In genomic region chr17:49132317-49132698, GRCh38 we compare ENCODE assay signal across 10 cellular contexts. TPM values are rescaled to one million over a fixed set of nuclear protein-coding genes. Genes with fewer than 3 reads are reported as not detected.
A peak's percentile ranks its signal among the peaks of the same experiment; 100 is the strongest.
DNase-seq lines count a peak whose midpoint lies in the region; ATAC-seq, FAIRE-seq and TF ChIP-seq lines count a peak whose summit lies in the region.
"Had no signal": no experiment of that assay in that cellular context is flagged by ENCODE, and none has a peak within 500 bp of the region (broad histone marks: within the 10 kb centered on the region; RNA-seq: fewer than 3 reads in every experiment).

No MANE protein-coding gene starts in this region.

- no peak for TF ChIP-seq EP300 in H1 (IDR thresholded peaks at IDR 0.05; ENCODE audit: borderline replicate concordance in 1 of 2, low read depth in 2 of 2, low read length in 2 of 2)

- peak overlapping the region; percentile 82 to 93 for H3K4me2 ChIP-seq in H1 (ENCODE audit: insufficient read depth in 1 of 2, low read depth in 2 of 2, low read length in 2 of 2)

- H2BK5ac ChIP-seq in H1 (ENCODE audit: low read depth, low read length), result no peak overlapping the region

- no peak for TF ChIP-seq POLR2A in H1 (IDR thresholded peaks at IDR 0.05; ENCODE audit: control extremely low read depth in 1 of 2, low read depth in 2 of 2, low read length in 2 of 2)

- H2BK120ac ChIP-seq in H1 (replicated peaks; ENCODE audit: low read depth, low read length), result no peak overlapping the region

- peaks cover 15% of the 10 kb centered on the region for H3K36me3 Mint-ChIP-seq in nephron progenitor cell (ENCODE audit: low read depth)

- no peak for TF ChIP-seq CTCF in AG09309 (IDR thresholded peaks at IDR 0.05; ENCODE audit: control insufficient read depth, insufficient read depth, low read depth, low read length, missing control alignments)
- TF ChIP-seq CTCF in H1 (IDR thresholded peaks at IDR 0.05; ENCODE audit: control extremely low read depth in 1 of 3, insufficient read depth in 1 of 3, low read depth in 1 of 3, low read length in 3 of 3), result no peak
- no peak for TF ChIP-seq CTCF in nephron progenitor cell (IDR thresholded peaks at IDR 0.05)

- no peaks in the 10 kb centered on the region for H4K20me1 ChIP-seq in H1 (replicated peaks in 1 of 2; ENCODE audit: control insufficient read depth in 1 of 2, insufficient read depth in 2 of 2, low read length in 2 of 2)

- FAIRE-seq in H1 (lab: Jason Lieb, UNC), result no peak

- H3K79me1 ChIP-seq in H1 (ENCODE audit: low read depth, low read length), result no peaks in the 10 kb centered on the region

- H3K9ac ChIP-seq in H1 (replicated peaks in 1 of 4; ENCODE audit: extremely low read depth in 1 of 4, low read depth in 3 of 4, low read length in 3 of 4), result no peak overlapping the region

- no peak overlapping the region; the same call in 1 of the 2 replicates for H2AFZ ChIP-seq in H1 (ENCODE audit: low read length)

- peak overlapping the region; percentile 47 for H3K4me3 ChIP-seq in AG09309 (ENCODE audit: control insufficient read depth, low read depth, low read length)
- peak overlapping the region; percentile 36 to 66 (median 58) for H3K4me3 ChIP-seq in H1 (ENCODE audit: extremely low read depth in 1 of 4, insufficient read depth in 2 of 4, low read depth in 3 of 4, low read length in 4 of 4)

- H3K4me1 Mint-ChIP-seq in nephron progenitor cell, result peaks cover 7% of the 10 kb centered on the region

- H3K27me3 ChIP-seq in H1 (replicated peaks in 1 of 4; ENCODE audit: control insufficient read depth in 3 of 4, extremely low read depth in 1 of 4, insufficient read depth in 3 of 4, low read length in 3 of 4), result peaks cover 16 to 33% (median 29%) of the 10 kb centered on the region in 4 experiments

- no peak for DNase-seq in AG09309 (ENCODE audit: low read depth)
- peak; percentile 56 for DNase-seq in HuH-7.5 (ENCODE audit: low spot score)
- DNase-seq in H1 (ENCODE audit: low read depth in 1 of 2, low spot score in 2 of 2), result no peak
- DNase-seq in nephron progenitor cell, result no peak
- DNase-seq in NCI-H345 treated with DMSO at 0.1 percent for 48 hours (lab: John Stamatoyannopoulos, UW; ENCODE audit: unreplicated experiment), result no peak
- no peak for DNase-seq in HK-2 (ENCODE audit: unreplicated experiment)
- DNase-seq in RKO (ENCODE audit: low spot score), result no peak
- DNase-seq: NCI-H2171 had no signal

- H2AK5ac ChIP-seq in H1 (ENCODE audit: low read depth, low read length), result no peak overlapping the region

- peaks cover 9 to 20% of the 10 kb centered on the region in 2 experiments; a peak in 3 of 4 replicates for H3K9me3 ChIP-seq in H1 (ENCODE audit: insufficient read depth in 2 of 2, low read depth in 1 of 2, low read length in 1 of 2)

- H2BK15ac ChIP-seq in H1 (ENCODE audit: low read length), result no peak overlapping the region

- POLR2A ChIA-PET in H1 (lab: Charles Lee; ENCODE audit: partially characterized antibody), result interaction anchor here (0.6 kb wide), 1 partner anchor 27 kb away, joined by 3 read pairs; no protein-coding TSS in a partner anchor

- H3K27ac ChIP-seq in H1 (ENCODE audit: low read depth, low read length), result no peak overlapping the region
- H3K27ac ChIP-seq: VCaP had no signal

- no peak overlapping the region for H4K5ac ChIP-seq in H1 (ENCODE audit: insufficient read length, low read depth, low read length)

- H3K27ac Mint-ChIP-seq in nephron progenitor cell, result no peak overlapping the region

- H3K79me2 ChIP-seq in H1 (ENCODE audit: control insufficient read depth in 1 of 2, insufficient read depth in 2 of 2, low read length in 2 of 2), result no peaks in the 10 kb centered on the region

- ATAC-seq in HG03442 (IDR thresholded peaks at IDR 0.05; ENCODE audit: unreplicated experiment), result no peak

- H4K8ac ChIP-seq in H1 (ENCODE audit: extremely low read depth, insufficient read depth, low read length), result peak overlapping the region; percentile 79

- H3K18ac ChIP-seq in H1 (ENCODE audit: extremely low read depth, low read length), result no peak overlapping the region

- no peak overlapping the region for H4K91ac ChIP-seq in H1 (replicated peaks; ENCODE audit: insufficient read length, low read length)

- H3K23me2 ChIP-seq in H1 (ENCODE audit: low read depth, low read length), result peaks cover 10% of the 10 kb centered on the region; the same call in 1 of the 2 replicates

- CTCF ChIA-PET in H1 (lab: Charles Lee; ENCODE audit: partially characterized antibody), result interaction anchor here (1.0 kb wide), 1 partner anchor 15 kb away, joined by 4 read pairs; no protein-coding TSS in a partner anchor

- H3K36me3 ChIP-seq in H1 (ENCODE audit: control insufficient read depth in 2 of 4, insufficient read depth in 4 of 4, low read length in 3 of 4), result no peaks in the 10 kb centered on the region

- WGBS in H1 (ENCODE audit: extremely low coverage in 1 of 2, insufficient coverage in 1 of 2, insufficient read length in 1 of 2, insufficient replicate concordance in 2 of 2, low coverage in 1 of 2, low lambda C conversion rate in 2 of 2, missing lambda C conversion rate in 1 of 2), 2 experiments, result 9% methylated on average over 17 of the region's 22 CpGs; no CpG with 5 or more reads in 1 of the 2 experiments

- no peak overlapping the region for H3K14ac ChIP-seq in H1 (ENCODE audit: insufficient read length)

- no peak overlapping the region for H3K56ac ChIP-seq in H1 (replicated peaks; ENCODE audit: insufficient read length, low read depth, low read length)

- H3K4me3 Mint-ChIP-seq in nephron progenitor cell, result peak overlapping the region; percentile 79

- peaks cover 62% of the 10 kb centered on the region for H3K9me3 Mint-ChIP-seq in nephron progenitor cell

- peaks cover 85% of the 10 kb centered on the region for H3K27me3 Mint-ChIP-seq in nephron progenitor cell (ENCODE audit: low read depth, poor library complexity)

- no peak for TF ChIP-seq RAD21 in H1 (IDR thresholded peaks at IDR 0.05 in 1 of 2, conservative IDR thresholded peaks at IDR 0.05 in 1 of 2; ENCODE audit: low read depth in 2 of 2, low read length in 2 of 2)

- no peak overlapping the region for H3K4ac ChIP-seq in H1 (replicated peaks; ENCODE audit: insufficient read length, low read depth, low read length)

- no peak overlapping the region for H2BK20ac ChIP-seq in H1 (ENCODE audit: low read length)

- H3K23ac ChIP-seq in H1 (ENCODE audit: insufficient read length), result no peak overlapping the region

- H2BK12ac ChIP-seq in H1 (ENCODE audit: low read depth, low read length), result no peak overlapping the region

- H3K4me1 ChIP-seq in H1 (replicated peaks in 1 of 4; ENCODE audit: control insufficient read depth in 3 of 4, insufficient read depth in 4 of 4, low read length in 3 of 4), result peaks cover 0 to 2% (median 0%) of the 10 kb centered on the region in 4 experiments; a peak in 3 of 7 replicates

TF ChIP-seq in H1, 55 proteins besides CTCF, POLR2A, EP300 and RAD21:
- TF ChIP-seq NRF1 (IDR thresholded peaks at IDR 0.05; ENCODE audit: low read depth, low read length), result no peak
- TF ChIP-seq GABPA (IDR thresholded peaks at IDR 0.05; ENCODE audit: borderline replicate concordance, insufficient read depth, low read length), result no peak
- no peak for TF ChIP-seq SIX5 (IDR thresholded peaks at IDR 0.05; ENCODE audit: low read depth, low read length)
- TF ChIP-seq SP1 (IDR thresholded peaks at IDR 0.05; ENCODE audit: low read depth, low read length), result no peak
- TF ChIP-seq CREB1 (IDR thresholded peaks at IDR 0.05), result no peak
- no peak for TF ChIP-seq SP2 (IDR thresholded peaks at IDR 0.05; ENCODE audit: low read length)
- no peak for TF ChIP-seq MAX (IDR thresholded peaks at IDR 0.05)
TF ChIP-seq in H1: peak in this region for 0.

RNA-seq across cellular contexts. Expression of gene B4GALNT2, which starts 0.3 kb away (rescaled TPM):
- total RNA-seq in H1 (2021; fragmentation: NEBNext Ultra II Directional; extraction: Animal tissue kit (Norgen Biotek cat#: 25700)), result 0.04 TPM in 1 of 2 replicates, not detected in the other
- polyA plus RNA-seq in H1 (2011; rRNA removed), result not detected in 2 replicates
- not detected for polyA plus RNA-seq in H1 (2011; cell fraction: cytosol; rRNA removed)
- 0.01 TPM for polyA plus RNA-seq in H1 (2011; cell fraction: nucleus; rRNA removed)
- polyA plus RNA-seq in H1 (2012, experiment 1 of 2), result not detected in 4 replicates
- not detected for polyA plus RNA-seq in H1 (2012, experiment 2 of 2)
- 0.04 TPM for polyA plus RNA-seq in H1 (2013, experiment 1 of 2)
- polyA plus RNA-seq in H1 (2013, experiment 2 of 2), result not detected
- polyA minus RNA-seq in H1 (2011; rRNA and poly(A)+ RNA removed), result not detected in 2 replicates
- polyA minus RNA-seq in H1 (2011; cell fraction: cytosol; rRNA and poly(A)+ RNA removed), result not detected
- polyA minus RNA-seq in H1 (2011; cell fraction: nucleus; rRNA and poly(A)+ RNA removed), result not detected
